Comparison of ENCODE assay signal across 18 cellular contexts in the genomic region with DNA sequence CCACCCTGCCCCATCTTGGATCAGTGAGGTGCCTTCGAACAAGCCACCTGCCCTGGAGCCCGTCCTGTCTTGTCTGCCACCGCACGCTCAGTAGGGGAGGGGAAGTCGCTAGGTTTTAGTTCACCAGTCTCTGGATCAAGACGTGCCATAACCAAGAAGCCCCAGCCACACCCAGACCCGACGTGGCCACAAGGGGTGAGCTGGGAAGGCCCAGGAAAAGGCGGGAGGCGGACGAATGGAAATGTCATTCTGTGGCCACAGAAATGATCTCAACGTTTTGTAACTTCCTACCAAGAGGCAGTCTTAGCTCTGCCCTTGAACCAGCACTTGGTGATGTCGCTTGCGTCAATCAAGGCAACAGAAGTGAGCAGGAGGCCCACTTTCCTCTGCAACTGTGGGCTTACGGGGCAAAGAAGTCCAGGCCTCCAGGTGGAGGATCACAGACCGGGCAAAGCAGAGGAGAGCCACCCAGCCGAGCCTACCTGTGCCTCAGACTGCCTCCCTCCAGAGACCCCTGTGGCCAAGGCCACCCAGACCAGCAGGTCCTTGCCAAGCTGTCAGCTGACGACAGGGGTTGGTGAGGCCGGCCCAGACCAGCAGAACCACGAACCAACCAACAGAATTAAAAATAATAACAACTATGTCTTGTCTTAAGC. TPM values are rescaled to one million over a fixed set of nuclear protein-coding genes. Genes with fewer than 3 reads are reported as not detected.
DNase-seq lines count a peak whose midpoint lies in the region; ATAC-seq, FAIRE-seq and TF ChIP-seq lines count a peak whose summit lies in the region.
"Had no signal": no experiment of that assay in that cellular context is flagged by ENCODE, and none has a peak within 500 bp of the region (broad histone marks: within the 10 kb centered on the region; RNA-seq: fewer than 3 reads in every experiment).

No MANE protein-coding gene starts in this region.

- peaks cover 0 to 17% of the 10 kb centered on the region in 2 experiments; a peak in 1 of 4 replicates for H3K79me2 ChIP-seq in H1 (ENCODE audit: control insufficient read depth in 1 of 2, insufficient read depth in 2 of 2, low read length in 2 of 2)

- TF ChIP-seq RAD21 in H1 (IDR thresholded peaks at IDR 0.05 in 1 of 2, conservative IDR thresholded peaks at IDR 0.05 in 1 of 2; ENCODE audit: low read depth in 2 of 2, low read length in 2 of 2): no peak

- H4K20me1 ChIP-seq in H1 (replicated peaks in 1 of 2; ENCODE audit: control insufficient read depth in 1 of 2, insufficient read depth in 2 of 2, low read length in 2 of 2): peaks cover 0 to 3% of the 10 kb centered on the region in 2 experiments

- H3K9me3 ChIP-seq in RWPE2 (ENCODE audit: severe bottlenecking) (no peaks in the 10 kb centered on the region), H1 (ENCODE audit: insufficient read depth in 2 of 2, low read depth in 1 of 2, low read length in 1 of 2) (peaks cover 9% of the 10 kb centered on the region in 2 experiments; a peak in 3 of 4 replicates)
- H3K9me3 ChIP-seq: esophagus squamous epithelium, testis had no signal

- H3K9me3 Mint-ChIP-seq in neural crest cell: peaks cover 5% of the 10 kb centered on the region
- H3K9me3 Mint-ChIP-seq in activated T-helper 17 cell treated with anti-CD3 and anti-CD28 coated beads, Interleukin-2, amount 50 U/mL, for 72 hours: no peaks in the 10 kb centered on the region

- H3K4me1 Mint-ChIP-seq in neural crest cell: no peaks in the 10 kb centered on the region
- H3K4me1 Mint-ChIP-seq in activated T-helper 17 cell treated with anti-CD3 and anti-CD28 coated beads, Interleukin-2, amount 50 U/mL, for 72 hours: no peaks in the 10 kb centered on the region

- H3K23ac ChIP-seq in H1 (ENCODE audit: insufficient read length): no peak overlapping the region

- H4K91ac ChIP-seq in H1 (replicated peaks; ENCODE audit: insufficient read length, low read length): no peak overlapping the region

- TF ChIP-seq CTCF in RWPE2 (IDR thresholded peaks at IDR 0.05; ENCODE audit: poor library complexity, severe bottlenecking) (no peak), H1 (IDR thresholded peaks at IDR 0.05; ENCODE audit: control extremely low read depth in 1 of 3, insufficient read depth in 1 of 3, low read depth in 1 of 3, low read length in 3 of 3) (no peak), neural crest cell (conservative IDR thresholded peaks at IDR 0.05) (no peak)

- no peak overlapping the region for H2BK20ac ChIP-seq in H1 (ENCODE audit: low read length)

- POLR2A ChIA-PET in H1 (lab: Charles Lee; ENCODE audit: partially characterized antibody): interaction anchor here (0.5 to 1.6 kb wide), 3 partner anchors 12 to 96 kb away, joined by 3 read pairs; partner anchors contain the start of genes ARFRP1 and ZGPAT

- CTCF ChIA-PET in H1 (lab: Charles Lee; ENCODE audit: partially characterized antibody): interaction anchor here (0.8 to 2.6 kb wide), 5 partner anchors 9 to 75 kb away, joined by 3 to 13 read pairs (median 5); partner anchors contain the start of gene PTK6

- H3K36me3 ChIP-seq in RWPE2 (ENCODE audit: low read depth) (peaks cover 32% of the 10 kb centered on the region), H1 (ENCODE audit: control insufficient read depth in 2 of 4, insufficient read depth in 4 of 4, low read length in 3 of 4) (peaks cover 0 to 15% (median 7%) of the 10 kb centered on the region in 4 experiments; a peak in 3 of 8 replicates)

- no peak overlapping the region for H4K5ac ChIP-seq in H1 (ENCODE audit: insufficient read length, low read depth, low read length)

- H2BK5ac ChIP-seq in H1 (ENCODE audit: low read depth, low read length): peak overlapping the region; percentile 39; the same call in 1 of the 2 replicates

- FAIRE-seq in HTR-8/SVneo (lab: Jason Lieb, UNC): peak; percentile 59
- no peak for FAIRE-seq in H1 (lab: Jason Lieb, UNC)
- FAIRE-seq: RCC 7860 had no signal

- TF ChIP-seq EP300 in H1 (IDR thresholded peaks at IDR 0.05; ENCODE audit: borderline replicate concordance in 1 of 2, low read depth in 2 of 2, low read length in 2 of 2): no peak

- peak overlapping the region; percentile 57 for H3K27ac Mint-ChIP-seq in neural crest cell (ENCODE audit: unreplicated experiment)
- no peak overlapping the region for H3K27ac Mint-ChIP-seq in activated T-helper 17 cell treated with anti-CD3 and anti-CD28 coated beads, Interleukin-2, amount 50 U/mL, for 72 hours

- no peak for DNase-seq in HTR-8/SVneo (ENCODE audit: insufficient read length, low spot score)
- peak; percentile 84 for DNase-seq in RWPE2 (ENCODE audit: low spot score)
- DNase-seq in H1 (ENCODE audit: low read depth in 1 of 2, low spot score in 2 of 2): no peak
- no peak for DNase-seq in neural crest cell (ENCODE audit: low read depth, low spot score)
- no peak for DNase-seq in NCI-H1048 (lab: John Stamatoyannopoulos, UW)
- DNase-seq in NCI-H1436 (lab: John Stamatoyannopoulos, UW): no peak
- DNase-seq in stimulated activated CD8-positive, alpha-beta memory T cell treated with anti-CD3 and anti-CD28 coated beads, Interleukin-4, amount 100 ng/mL, for 48 hours: no peak
- DNase-seq: activated CD4-positive, CD25-positive, alpha-beta regulatory T cell; activated gamma-delta T cell; DMS53; esophagus squamous epithelium; kidney glomerular epithelial cell; naive B cell; NCI-H2081; T-helper 1 cell; testis had no signal

- H3K4ac ChIP-seq in H1 (replicated peaks; ENCODE audit: insufficient read length, low read depth, low read length): no peak overlapping the region

- no peak overlapping the region for H2BK120ac ChIP-seq in H1 (replicated peaks; ENCODE audit: low read depth, low read length)

- H3K4me3 ChIP-seq in RWPE2 (ENCODE audit: severe bottlenecking) (no peak overlapping the region), H1 (ENCODE audit: extremely low read depth in 1 of 4, insufficient read depth in 2 of 4, low read depth in 3 of 4, low read length in 4 of 4) (no peak overlapping the region)
- H3K4me3 ChIP-seq: esophagus squamous epithelium, testis had no signal

- no peak overlapping the region for H3K14ac ChIP-seq in H1 (ENCODE audit: insufficient read length)

- H2BK15ac ChIP-seq in H1 (ENCODE audit: low read length): no peak overlapping the region

- H3K56ac ChIP-seq in H1 (replicated peaks; ENCODE audit: insufficient read length, low read depth, low read length): no peak overlapping the region

- no peaks in the 10 kb centered on the region for H3K27me3 Mint-ChIP-seq in neural crest cell (ENCODE audit: low read depth)
- no peaks in the 10 kb centered on the region for H3K27me3 Mint-ChIP-seq in activated T-helper 17 cell treated with anti-CD3 and anti-CD28 coated beads, Interleukin-2, amount 50 U/mL, for 72 hours
- H3K27me3 Mint-ChIP-seq: naive B cell had no signal

- H3K4me2 ChIP-seq in H1 (ENCODE audit: insufficient read depth in 1 of 2, low read depth in 2 of 2, low read length in 2 of 2): no peak overlapping the region

- no peak overlapping the region for H2AFZ ChIP-seq in H1 (ENCODE audit: low read length)

- H3K9ac ChIP-seq in H1 (replicated peaks in 1 of 4; ENCODE audit: extremely low read depth in 1 of 4, low read depth in 3 of 4, low read length in 3 of 4): peak overlapping the region in 1 of 4 experiments; percentile 21; a peak in 1 of 7 replicates

- 0 out of 2 replicates have a peak, but pooled peaks cover 2% of the 10 kb centered on the region for H3K79me1 ChIP-seq in H1 (ENCODE audit: low read depth, low read length)

- H3K27ac ChIP-seq in RWPE2 (ENCODE audit: poor library complexity, severe bottlenecking) (no peak overlapping the region), H1 (ENCODE audit: low read depth, low read length) (no peak overlapping the region)
- H3K27ac ChIP-seq: esophagus squamous epithelium, testis had no signal

- no peak overlapping the region for H2AK5ac ChIP-seq in H1 (ENCODE audit: low read depth, low read length)

- no peak for TF ChIP-seq POLR2A in H1 (IDR thresholded peaks at IDR 0.05; ENCODE audit: control extremely low read depth in 1 of 2, low read depth in 2 of 2, low read length in 2 of 2)

- H4K8ac ChIP-seq in H1 (ENCODE audit: extremely low read depth, insufficient read depth, low read length): no peak overlapping the region; the same call in 1 of the 2 replicates

- H3K18ac ChIP-seq in H1 (ENCODE audit: extremely low read depth, low read length): no peak overlapping the region

- no peak overlapping the region for H3K4me3 Mint-ChIP-seq in neural crest cell
- no peak overlapping the region for H3K4me3 Mint-ChIP-seq in activated T-helper 17 cell treated with anti-CD3 and anti-CD28 coated beads, Interleukin-2, amount 50 U/mL, for 72 hours
- H3K4me3 Mint-ChIP-seq: naive B cell had no signal

- ATAC-seq in RWPE2 (ENCODE audit: low read depth): no peak; the same call in 2 of the 3 replicates
- ATAC-seq in activated T-helper 17 cell treated with anti-CD3 and anti-CD28 coated beads, Interleukin-2, amount 50 U/mL, for 72 hours (replicated peaks): no peak

- H3K27me3 ChIP-seq in RWPE2 (ENCODE audit: insufficient read depth, poor library complexity, severe bottlenecking) (no peaks in the 10 kb centered on the region), H1 (replicated peaks in 1 of 4; ENCODE audit: control insufficient read depth in 3 of 4, extremely low read depth in 1 of 4, insufficient read depth in 3 of 4, low read length in 3 of 4) (no peaks in the 10 kb centered on the region)
- H3K27me3 ChIP-seq: esophagus squamous epithelium, testis had no signal

- peaks cover 27% of the 10 kb centered on the region for H3K36me3 Mint-ChIP-seq in neural crest cell (ENCODE audit: low read depth)
- peaks cover 62% of the 10 kb centered on the region for H3K36me3 Mint-ChIP-seq in activated T-helper 17 cell treated with anti-CD3 and anti-CD28 coated beads, Interleukin-2, amount 50 U/mL, for 72 hours (ENCODE audit: low read depth)

- no peaks in the 10 kb centered on the region for H3K4me1 ChIP-seq in RWPE2 (ENCODE audit: insufficient read depth, poor library complexity, severe bottlenecking)
- no peaks in the 10 kb centered on the region for H3K4me1 ChIP-seq in H1 (replicated peaks in 1 of 4; ENCODE audit: control insufficient read depth in 3 of 4, insufficient read depth in 4 of 4, low read length in 3 of 4)
- H3K4me1 ChIP-seq: testis had no signal

- H2BK12ac ChIP-seq in H1 (ENCODE audit: low read depth, low read length): no peak overlapping the region

- WGBS in H1 (ENCODE audit: extremely low coverage in 1 of 2, insufficient coverage in 1 of 2, insufficient read length in 1 of 2, insufficient replicate concordance in 2 of 2, low coverage in 1 of 2, low lambda C conversion rate in 2 of 2, missing lambda C conversion rate in 1 of 2), 2 experiments: 85% methylated on average over 20 of the region's 20 CpGs; no CpG with 5 or more reads in 1 of the 2 experiments

- no peaks in the 10 kb centered on the region for H3K23me2 ChIP-seq in H1 (ENCODE audit: low read depth, low read length)

RNA-seq across cellular contexts. Expression of gene GMEB2, which starts 14.5 kb away (rescaled TPM):
- 12.9 and 14.2 TPM in 2 replicates for total RNA-seq in H1 (2021; fragmentation: NEBNext Ultra II Directional; extraction: Animal tissue kit (Norgen Biotek cat#: 25700))
- 14.2 and 19.1 TPM in 2 replicates for polyA plus RNA-seq in H1 (2011; rRNA removed)
- 11.7 TPM for polyA plus RNA-seq in H1 (2011; cell fraction: cytosol; rRNA removed)
- 19.6 TPM for polyA plus RNA-seq in H1 (2011; cell fraction: nucleus; rRNA removed)
- 8.1 to 13.0 TPM (median 12.1 TPM) in 4 replicates for polyA plus RNA-seq in H1 (2012, experiment 1 of 2)
- polyA plus RNA-seq in H1 (2012, experiment 2 of 2): 11.4 TPM
- 8.3 TPM for polyA plus RNA-seq in H1 (2013, experiment 1 of 2)
- 8.1 TPM for polyA plus RNA-seq in H1 (2013, experiment 2 of 2)
- 7.5 TPM in 2 replicates for polyA minus RNA-seq in H1 (2011; rRNA and poly(A)+ RNA removed)
- polyA minus RNA-seq in H1 (2011; cell fraction: cytosol; rRNA and poly(A)+ RNA removed): 8.1 TPM
- 6.3 TPM for polyA minus RNA-seq in H1 (2011; cell fraction: nucleus; rRNA and poly(A)+ RNA removed)
- total RNA-seq in neural crest cell: 14.6 and 15.2 TPM in 2 replicates
- total RNA-seq in activated T-helper 17 cell treated with anti-CD3 and anti-CD28 coated beads, Interleukin-2, amount 50 U/mL, for 72 hours: 10 to 100 TPM; 11.5 to 19.6 TPM

RNA-seq across cellular contexts. Expression of gene HELZ2, which starts 38.4 kb away (rescaled TPM):
- total RNA-seq in H1 (2021; fragmentation: NEBNext Ultra II Directional; extraction: Animal tissue kit (Norgen Biotek cat#: 25700)): 17.5 and 18.2 TPM in 2 replicates
- polyA plus RNA-seq in H1 (2011; rRNA removed): 7.9 and 14.0 TPM in 2 replicates
- polyA plus RNA-seq in H1 (2011; cell fraction: cytosol; rRNA removed): 10.0 TPM
- polyA plus RNA-seq in H1 (2011; cell fraction: nucleus; rRNA removed): 48.4 TPM
- polyA plus RNA-seq in H1 (2012, experiment 1 of 2): 7.8 to 17.1 TPM (median 14.4 TPM) in 4 replicates
- polyA plus RNA-seq in H1 (2012, experiment 2 of 2): 9.1 TPM
- 9.5 TPM for polyA plus RNA-seq in H1 (2013, experiment 1 of 2)
- 8.5 TPM for polyA plus RNA-seq in H1 (2013, experiment 2 of 2)
- 16.0 and 19.4 TPM in 2 replicates for polyA minus RNA-seq in H1 (2011; rRNA and poly(A)+ RNA removed)
- polyA minus RNA-seq in H1 (2011; cell fraction: cytosol; rRNA and poly(A)+ RNA removed): 21.0 TPM
- 35.2 TPM for polyA minus RNA-seq in H1 (2011; cell fraction: nucleus; rRNA and poly(A)+ RNA removed)
- 22.3 and 26.5 TPM in 2 replicates for total RNA-seq in neural crest cell
- 10 to 100 TPM in 1 of 2 donors, 1 to 10 TPM in 1; 8.2 to 12.6 TPM for total RNA-seq in activated T-helper 17 cell treated with anti-CD3 and anti-CD28 coated beads, Interleukin-2, amount 50 U/mL, for 72 hours

RNA-seq across cellular contexts. Expression of gene STMN3, which starts 40.8 kb away (rescaled TPM):
- total RNA-seq in H1 (2021; fragmentation: NEBNext Ultra II Directional; extraction: Animal tissue kit (Norgen Biotek cat#: 25700)): 63.1 and 71.6 TPM in 2 replicates
- 51.5 and 70.8 TPM in 2 replicates for polyA plus RNA-seq in H1 (2011; rRNA removed)
- 60.4 TPM for polyA plus RNA-seq in H1 (2011; cell fraction: cytosol; rRNA removed)
- polyA plus RNA-seq in H1 (2011; cell fraction: nucleus; rRNA removed): 122 TPM
- polyA plus RNA-seq in H1 (2012, experiment 1 of 2): 42.7 to 63.6 TPM (median 56.4 TPM) in 4 replicates
- polyA plus RNA-seq in H1 (2012, experiment 2 of 2): 53.7 TPM
- 35.5 TPM for polyA plus RNA-seq in H1 (2013, experiment 1 of 2)
- 37.5 TPM for polyA plus RNA-seq in H1 (2013, experiment 2 of 2)
- polyA minus RNA-seq in H1 (2011; rRNA and poly(A)+ RNA removed): 11.2 and 14.8 TPM in 2 replicates
- 20.3 TPM for polyA minus RNA-seq in H1 (2011; cell fraction: cytosol; rRNA and poly(A)+ RNA removed)
- 11.5 TPM for polyA minus RNA-seq in H1 (2011; cell fraction: nucleus; rRNA and poly(A)+ RNA removed)
- 96.4 and 101 TPM in 2 replicates for total RNA-seq in neural crest cell
- total RNA-seq in activated T-helper 17 cell treated with anti-CD3 and anti-CD28 coated beads, Interleukin-2, amount 50 U/mL, for 72 hours: 10 to 100 TPM; 15.1 to 24.7 TPM

RNA-seq across cellular contexts. Expression of gene RTEL1, which starts 45.7 kb away (rescaled TPM):
- 37.1 and 37.8 TPM in 2 replicates for total RNA-seq in H1 (2021; fragmentation: NEBNext Ultra II Directional; extraction: Animal tissue kit (Norgen Biotek cat#: 25700))
- polyA plus RNA-seq in H1 (2011; rRNA removed): 16.2 and 24.3 TPM in 2 replicates
- polyA plus RNA-seq in H1 (2011; cell fraction: cytosol; rRNA removed): 19.7 TPM
- polyA plus RNA-seq in H1 (2011; cell fraction: nucleus; rRNA removed): 181 TPM
- polyA plus RNA-seq in H1 (2012, experiment 1 of 2): 17.9 to 26.4 TPM (median 23.9 TPM) in 4 replicates
- 18.4 TPM for polyA plus RNA-seq in H1 (2012, experiment 2 of 2)
- polyA plus RNA-seq in H1 (2013, experiment 1 of 2): 14.4 TPM
- polyA plus RNA-seq in H1 (2013, experiment 2 of 2): 12.9 TPM
- 46.2 and 51.7 TPM in 2 replicates for polyA minus RNA-seq in H1 (2011; rRNA and poly(A)+ RNA removed)
- polyA minus RNA-seq in H1 (2011; cell fraction: cytosol; rRNA and poly(A)+ RNA removed): 23.6 TPM
- polyA minus RNA-seq in H1 (2011; cell fraction: nucleus; rRNA and poly(A)+ RNA removed): 47.6 TPM
- total RNA-seq in neural crest cell: 46.7 and 48.4 TPM in 2 replicates
- total RNA-seq in activated T-helper 17 cell treated with anti-CD3 and anti-CD28 coated beads, Interleukin-2, amount 50 U/mL, for 72 hours: 10 to 100 TPM; 41.8 to 51.8 TPM

RNA-seq across cellular contexts. Expression of gene FNDC11, which starts 58.4 kb away (rescaled TPM):
- 2.5 and 2.6 TPM in 2 replicates for total RNA-seq in H1 (2021; fragmentation: NEBNext Ultra II Directional; extraction: Animal tissue kit (Norgen Biotek cat#: 25700))
- polyA plus RNA-seq in H1 (2011; rRNA removed): 8.8 and 13.5 TPM in 2 replicates
- 9.1 TPM for polyA plus RNA-seq in H1 (2011; cell fraction: cytosol; rRNA removed)
- 17.7 TPM for polyA plus RNA-seq in H1 (2011; cell fraction: nucleus; rRNA removed)
- 2.1 to 3.9 TPM (median 3.5 TPM) in 4 replicates for polyA plus RNA-seq in H1 (2012, experiment 1 of 2)
- polyA plus RNA-seq in H1 (2012, experiment 2 of 2): 3.5 TPM
- polyA plus RNA-seq in H1 (2013, experiment 1 of 2): 3.0 TPM
- polyA plus RNA-seq in H1 (2013, experiment 2 of 2): 2.8 TPM
- 2.3 and 2.5 TPM in 2 replicates for polyA minus RNA-seq in H1 (2011; rRNA and poly(A)+ RNA removed)
- polyA minus RNA-seq in H1 (2011; cell fraction: cytosol; rRNA and poly(A)+ RNA removed): 4.5 TPM
- polyA minus RNA-seq in H1 (2011; cell fraction: nucleus; rRNA and poly(A)+ RNA removed): 7.0 TPM
- 1.5 and 1.9 TPM in 2 replicates for total RNA-seq in neural crest cell
- total RNA-seq in activated T-helper 17 cell treated with anti-CD3 and anti-CD28 coated beads, Interleukin-2, amount 50 U/mL, for 72 hours: under 1 TPM in 1 of 2 donors, not detected in 1; 0.40 TPM
